8 cellular contexts compared by ENCODE assay signal in the genomic region with DNA sequence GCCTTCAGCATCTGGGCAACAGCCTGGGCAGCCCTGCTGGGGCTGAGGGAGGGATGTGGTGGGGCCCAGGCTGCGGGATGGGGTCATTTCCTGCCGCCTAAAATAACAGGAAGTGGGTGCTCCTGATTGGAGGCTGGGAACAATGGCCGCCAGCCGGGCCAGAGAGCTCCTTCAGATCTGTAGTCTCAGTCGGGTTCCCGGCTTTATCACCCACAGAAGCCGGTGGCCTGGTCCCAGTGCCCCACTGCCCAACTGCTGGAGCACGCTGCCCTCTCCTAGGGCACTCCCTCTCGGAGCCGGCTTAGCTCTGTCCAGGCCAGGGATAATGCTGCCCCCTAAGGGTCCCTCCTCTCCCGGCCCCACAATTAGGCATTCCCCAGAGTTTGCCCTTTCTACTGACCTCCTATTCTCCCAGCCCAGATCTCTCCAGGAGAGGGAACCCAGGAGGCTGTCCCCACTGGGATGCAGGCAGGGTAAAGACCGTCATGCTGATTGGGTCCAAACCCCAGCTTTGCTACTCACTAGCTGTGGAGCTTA. TPM values are rescaled to one million over a fixed set of nuclear protein-coding genes. Genes with fewer than 3 reads are reported as not detected.
DNase-seq lines count a peak whose midpoint lies in the region; ATAC-seq and TF ChIP-seq lines count a peak whose summit lies in the region.

No MANE protein-coding gene starts in this region.

- H3K4me2 ChIP-seq in Loucy (ENCODE audit: low read depth, low read length, poor library complexity, severe bottlenecking) = peak overlapping the region; percentile 97

- peaks cover 74% of the 10 kb centered on the region for H4K20me1 ChIP-seq in Loucy (ENCODE audit: insufficient read depth, low read length, poor library complexity, severe bottlenecking)

- H3K4me1 Mint-ChIP-seq in activated CD4-positive, alpha-beta T cell treated with anti-CD3 and anti-CD28 coated beads for 36 hours = peaks cover 62% of the 10 kb centered on the region

- H3K79me2 ChIP-seq in Loucy (ENCODE audit: insufficient read depth, low read length) = peaks cover 98% of the 10 kb centered on the region

- peak; percentile 86 for DNase-seq in activated CD4-positive, alpha-beta T cell treated with anti-CD3 and anti-CD28 coated beads for 36 hours
- peak; percentile 87 for DNase-seq in dermis blood vessel endothelial cell
- DNase-seq in stimulated activated CD4-positive, alpha-beta T cell treated with anti-CD3 and anti-CD28 coated beads, TNF-alpha, amount 100 ng/mL, for 48 hours (ENCODE audit: low read depth in 3 of 3) = peak; percentile 55 to 64 (median 56)
- no peak for DNase-seq in HuH-7.5 (ENCODE audit: low spot score)
- no peak for DNase-seq in GM19240 (ENCODE audit: insufficient read length, low spot score)

- H3K9ac ChIP-seq in Loucy (ENCODE audit: low read depth, low read length, poor library complexity, severe bottlenecking) (peak overlapping the region; percentile 86), liver (ENCODE audit: low read depth in 1 of 2, low read length in 2 of 2) (peak overlapping the region in 1 of 2 donors; percentile 27)

- no peaks in the 10 kb centered on the region for H3K9me2 ChIP-seq in Loucy (replicated peaks; ENCODE audit: low read depth, low read length)

- POLR2A ChIA-PET in activated CD4-positive, alpha-beta T cell treated with anti-CD3 and anti-CD28 coated beads for 36 hours (lab: Charles Lee) = interaction anchor here (0.6 to 3.7 kb wide), 8 partner anchors 10 to 1316 kb away, joined by 3 to 34 read pairs (median 4); a partner anchor contains a TSS

- H3K36me3 ChIP-seq in Loucy (ENCODE audit: insufficient read depth, low read length) (no peaks in the 10 kb centered on the region; the same call in 1 of the 2 replicates), liver (ENCODE audit: control insufficient read depth in 4 of 4, insufficient read depth in 3 of 4, low read depth in 1 of 4, low read length in 3 of 4) (no peaks in the 10 kb centered on the region)

- H3K27ac Mint-ChIP-seq in activated CD4-positive, alpha-beta T cell treated with anti-CD3 and anti-CD28 coated beads for 36 hours = peak overlapping the region; percentile 94

- CTCF ChIA-PET in activated CD4-positive, alpha-beta T cell treated with anti-CD3 and anti-CD28 coated beads for 36 hours (lab: Charles Lee) = interaction anchor here (0.6 to 5.8 kb wide), 12 partner anchors 8 to 208 kb away, joined by 3 to 65 read pairs (median 3); a partner anchor contains a TSS

- H2AFZ ChIP-seq in Loucy (ENCODE audit: low read length) = peak overlapping the region; percentile 40

- peak overlapping the region; percentile 76 for H3K4me3 Mint-ChIP-seq in activated CD4-positive, alpha-beta T cell treated with anti-CD3 and anti-CD28 coated beads for 36 hours

- 62% methylated on average over 12 of the region's 12 CpGs for WGBS in liver

- TF ChIP-seq CTCF in Loucy (conservative IDR thresholded peaks at IDR 0.05; ENCODE audit: low read length) = peak; percentile 59
- no peak for TF ChIP-seq CTCF in liver (IDR thresholded peaks at IDR 0.05; ENCODE audit: low read depth, low read length, missing input control)

- ATAC-seq in activated CD4-positive, alpha-beta T cell treated with anti-CD3 and anti-CD28 coated beads for 36 hours = peak; percentile 59

- no peaks in the 10 kb centered on the region for H3K9me3 ChIP-seq in Loucy (ENCODE audit: insufficient read depth, low read depth, low read length)
- no peaks in the 10 kb centered on the region for H3K9me3 ChIP-seq in liver (ENCODE audit: control insufficient read depth in 4 of 4, low read length in 3 of 4)

- no peaks in the 10 kb centered on the region for H3F3A ChIP-seq in Loucy (ENCODE audit: low read depth)

- H3K27ac ChIP-seq in liver (ENCODE audit: low read depth in 1 of 2, low read length in 2 of 2) = peak overlapping the region; percentile 42 to 75

- intact Hi-C loops in activated CD4-positive, alpha-beta T cell treated with anti-CD3 and anti-CD28 coated beads for 36 hours (cut with DNase I, micrococcal nuclease) = loop anchor here in 1 of 2 experiments (1.0 kb wide), 2 partner anchors 63 to 230 kb away; a partner anchor contains a TSS

- H3K4me3 ChIP-seq in Loucy (ENCODE audit: low read length, poor library complexity, severe bottlenecking) (peak overlapping the region; percentile 82), liver (ENCODE audit: low read depth in 1 of 3, low read length in 3 of 3) (peak overlapping the region in 1 of 3 donors; percentile 21)

- H3K4me1 ChIP-seq in Loucy (ENCODE audit: insufficient read depth, low read length, poor library complexity, severe bottlenecking) = peaks cover 41% of the 10 kb centered on the region
- H3K4me1 ChIP-seq in liver (ENCODE audit: control insufficient read depth in 4 of 4, insufficient read depth in 4 of 4, low read length in 3 of 4) = peaks cover 3 to 33% (median 10%) of the 10 kb centered on the region in 4 donors

- H3K27me3 ChIP-seq in Loucy (ENCODE audit: insufficient read depth, low read length, poor library complexity, severe bottlenecking) (peaks cover 4% of the 10 kb centered on the region), liver (ENCODE audit: control insufficient read depth in 4 of 4, insufficient read depth in 4 of 4, low read length in 3 of 4) (no peaks in the 10 kb centered on the region)

- TF ChIP-seq RAD21 in liver (IDR thresholded peaks at IDR 0.05) = no peak

- peaks cover 46% of the 10 kb centered on the region for H3K36me3 Mint-ChIP-seq in activated CD4-positive, alpha-beta T cell treated with anti-CD3 and anti-CD28 coated beads for 36 hours (ENCODE audit: low read depth)

- peak; percentile 56 for TF ChIP-seq POLR2A in GM10847 (IDR thresholded peaks at IDR 0.05; ENCODE audit: extremely low read depth, insufficient read length)

- no peaks in the 10 kb centered on the region for H3K27me3 Mint-ChIP-seq in activated CD4-positive, alpha-beta T cell treated with anti-CD3 and anti-CD28 coated beads for 36 hours

- no peaks in the 10 kb centered on the region for H3K9me3 Mint-ChIP-seq in activated CD4-positive, alpha-beta T cell treated with anti-CD3 and anti-CD28 coated beads for 36 hours (ENCODE audit: low read depth)

TF ChIP-seq in liver, 16 proteins besides CTCF, POLR2A, EP300 and RAD21:
- TF ChIP-seq HNF4G (IDR thresholded peaks at IDR 0.05) (no peak), GABPA (IDR thresholded peaks at IDR 0.05 in 1 of 2, conservative IDR thresholded peaks at IDR 0.05 in 1 of 2) (peak in 1 of 2 donors; percentile 60), FOXA2 (IDR thresholded peaks at IDR 0.05) (no peak), TAF1 (conservative IDR thresholded peaks at IDR 0.05) (no peak), NR2F2 (IDR thresholded peaks at IDR 0.05) (peak; percentile 50), YY1 (IDR thresholded peaks at IDR 0.05) (peak; percentile 93), RXRA (IDR thresholded peaks at IDR 0.05) (no peak), SP1 (IDR thresholded peaks at IDR 0.05) (no peak)
- TF ChIP-seq, protein P1, sequence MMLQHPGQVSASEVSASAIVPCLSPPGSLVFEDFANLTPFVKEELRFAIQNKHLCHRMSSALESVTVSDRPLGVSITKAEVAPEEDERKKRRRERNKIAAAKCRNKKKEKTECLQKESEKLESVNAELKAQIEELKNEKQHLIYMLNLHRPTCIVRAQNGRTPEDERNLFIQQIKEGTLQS (IDR thresholded peaks at IDR 0.05) = no peak
- TF ChIP-seq, protein P2, sequence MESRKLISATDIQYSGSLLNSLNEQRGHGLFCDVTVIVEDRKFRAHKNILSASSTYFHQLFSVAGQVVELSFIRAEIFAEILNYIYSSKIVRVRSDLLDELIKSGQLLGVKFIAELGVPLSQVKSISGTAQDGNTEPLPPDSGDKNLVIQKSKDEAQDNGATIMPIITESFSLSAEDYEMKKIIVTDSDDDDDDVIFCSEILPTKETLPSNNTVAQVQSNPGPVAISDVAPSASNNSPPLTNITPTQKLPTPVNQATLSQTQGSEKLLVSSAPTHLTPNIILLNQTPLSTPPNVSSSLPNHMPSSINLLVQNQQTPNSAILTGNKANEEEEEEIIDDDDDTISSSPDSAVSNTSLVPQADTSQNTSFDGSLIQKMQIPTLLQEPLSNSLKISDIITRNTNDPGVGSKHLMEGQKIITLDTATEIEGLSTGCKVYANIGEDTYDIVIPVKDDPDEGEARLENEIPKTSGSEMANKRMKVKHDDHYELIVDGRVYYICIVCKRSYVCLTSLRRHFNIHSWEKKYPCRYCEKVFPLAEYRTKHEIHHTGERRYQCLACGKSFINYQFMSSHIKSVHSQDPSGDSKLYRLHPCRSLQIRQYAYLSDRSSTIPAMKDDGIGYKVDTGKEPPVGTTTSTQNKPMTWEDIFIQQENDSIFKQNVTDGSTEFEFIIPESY (IDR thresholded peaks at IDR 0.05) = no peak

RNA-seq across cellular contexts. Expression of a gene that starts 5.1 kb away (rescaled TPM):
- 100 to 1,000 TPM; 122 to 133 TPM for total RNA-seq in activated CD4-positive, alpha-beta T cell treated with anti-CD3 and anti-CD28 coated beads for 36 hours
- total RNA-seq in dermis blood vessel endothelial cell (77.9 and 106 TPM in 2 replicates), liver (10 to 100 TPM; 14.8 to 15.1 TPM)
- 10 to 100 TPM in 1 of 2 donors, 1 to 10 TPM in 1; 5.6 to 10.9 TPM for polyA plus RNA-seq in liver

RNA-seq across cellular contexts. Expression of a gene that starts 11.7 kb away (rescaled TPM):
- 10 to 100 TPM; 43.8 to 53.8 TPM for total RNA-seq in activated CD4-positive, alpha-beta T cell treated with anti-CD3 and anti-CD28 coated beads for 36 hours
- total RNA-seq in dermis blood vessel endothelial cell (77.8 and 117 TPM in 2 replicates), liver (10 to 100 TPM; 30.4 to 56.1 TPM)
- 10 to 100 TPM; 24.2 to 30.4 TPM for polyA plus RNA-seq in liver

RNA-seq across cellular contexts. Expression of a gene that starts 36.0 kb away (rescaled TPM):
- under 1 TPM; 0.05 TPM for total RNA-seq in activated CD4-positive, alpha-beta T cell treated with anti-CD3 and anti-CD28 coated beads for 36 hours
- total RNA-seq in dermis blood vessel endothelial cell (3.0 and 3.2 TPM in 2 replicates), liver (under 1 TPM; 0.33 to 0.37 TPM)
- under 1 TPM; 0.04 to 0.47 TPM for polyA plus RNA-seq in liver

Comparison
In these comparisons a context has a peak if more than half of its experiments do, and no peak if none do; other contexts are left out.
1. DNase-seq: peak in activated CD4-positive, alpha-beta T cell treated with anti-CD3 and anti-CD28 coated beads for 36 hours (single experiment), dermis blood vessel endothelial cell (single experiment) and stimulated activated CD4-positive, alpha-beta T cell treated with anti-CD3 and anti-CD28 coated beads, TNF-alpha, amount 100 ng/mL, for 48 hours (3 of 3); none in HuH-7.5 (single experiment) and GM19240 (single experiment).